2 cellular contexts compared by ENCODE assay signal in the genomic region with DNA sequence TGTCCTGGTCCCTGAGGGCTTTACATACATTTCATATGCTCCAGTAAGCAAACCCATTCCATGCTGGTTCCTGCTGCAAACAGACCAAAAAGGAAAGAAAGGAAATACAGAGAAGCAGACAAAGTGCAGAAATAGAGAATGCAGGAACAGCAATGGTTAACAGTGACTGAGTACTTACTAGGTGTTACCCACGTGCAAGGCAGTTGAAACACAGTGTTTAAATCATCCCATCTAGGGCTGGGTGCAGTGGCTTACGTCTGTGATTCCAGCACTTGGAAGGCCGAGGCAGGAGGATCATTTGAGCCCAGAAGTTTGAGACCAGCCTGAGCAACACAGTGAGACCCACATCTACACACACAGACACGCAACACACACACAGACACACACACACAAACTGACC.
TF ChIP-seq lines count a peak whose summit lies in the region.

No MANE protein-coding gene starts in this region.

TF ChIP-seq in H1, 55 proteins besides CTCF, POLR2A, EP300 and RAD21:
- TF ChIP-seq MAFK (IDR thresholded peaks at IDR 0.05; ENCODE audit: low read depth, low read length) = no peak
- TF ChIP-seq HDAC2 (IDR thresholded peaks at IDR 0.05; ENCODE audit: borderline replicate concordance in 1 of 2, low read depth in 2 of 2, low read length in 2 of 2) = no peak
TF ChIP-seq in H1: peak in this region for 0.

TF ChIP-seq in WTC11, 78 proteins besides CTCF, POLR2A, EP300 and RAD21:
- TF ChIP-seq, protein P1, sequence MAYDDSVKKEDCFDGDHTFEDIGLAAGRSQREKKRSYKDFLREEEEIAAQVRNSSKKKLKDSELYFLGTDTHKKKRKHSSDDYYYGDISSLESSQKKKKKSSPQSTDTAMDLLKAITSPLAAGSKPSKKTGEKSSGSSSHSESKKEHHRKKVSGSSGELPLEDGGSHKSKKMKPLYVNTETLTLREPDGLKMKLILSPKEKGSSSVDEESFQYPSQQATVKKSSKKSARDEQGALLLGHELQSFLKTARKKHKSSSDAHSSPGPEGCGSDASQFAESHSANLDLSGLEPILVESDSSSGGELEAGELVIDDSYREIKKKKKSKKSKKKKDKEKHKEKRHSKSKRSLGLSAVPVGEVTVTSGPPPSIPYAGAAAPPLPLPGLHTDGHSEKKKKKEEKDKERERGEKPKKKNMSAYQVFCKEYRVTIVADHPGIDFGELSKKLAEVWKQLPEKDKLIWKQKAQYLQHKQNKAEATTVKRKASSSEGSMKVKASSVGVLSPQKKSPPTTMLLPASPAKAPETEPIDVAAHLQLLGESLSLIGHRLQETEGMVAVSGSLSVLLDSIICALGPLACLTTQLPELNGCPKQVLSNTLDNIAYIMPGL (CRISPR knock-in tag; IDR thresholded peaks at IDR 0.05) = no peak
- TF ChIP-seq, protein P2, sequence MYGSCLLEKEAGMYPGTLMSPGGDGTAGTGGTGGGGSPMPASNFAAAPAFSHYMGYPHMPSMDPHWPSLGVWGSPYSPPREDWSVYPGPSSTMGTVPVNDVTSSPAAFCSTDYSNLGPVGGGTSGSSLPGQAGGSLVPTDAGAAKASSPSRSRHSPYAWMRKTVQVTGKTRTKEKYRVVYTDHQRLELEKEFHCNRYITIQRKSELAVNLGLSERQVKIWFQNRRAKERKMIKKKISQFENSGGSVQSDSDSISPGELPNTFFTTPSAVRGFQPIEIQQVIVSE (CRISPR knock-in tag; IDR thresholded peaks at IDR 0.05; ENCODE audit: borderline replicate concordance) = no peak
- TF ChIP-seq NR2C2 (CRISPR knock-in tag; IDR thresholded peaks at IDR 0.05) = no peak
- TF ChIP-seq FOXJ3 (CRISPR knock-in tag; IDR thresholded peaks at IDR 0.05; ENCODE audit: borderline replicate concordance) = no peak
- TF ChIP-seq NR3C1 (CRISPR knock-in tag; conservative IDR thresholded peaks at IDR 0.05; ENCODE audit: low read depth) = no peak
- no peak for TF ChIP-seq MXD4 (CRISPR knock-in tag; IDR thresholded peaks at IDR 0.05; ENCODE audit: borderline replicate concordance)
- TF ChIP-seq KAT7 (CRISPR knock-in tag; IDR thresholded peaks at IDR 0.05; ENCODE audit: borderline replicate concordance) = no peak
- no peak for TF ChIP-seq TP53 (CRISPR knock-in tag; IDR thresholded peaks at IDR 0.05)
- TF ChIP-seq ZBTB21 (CRISPR knock-in tag; IDR thresholded peaks at IDR 0.05; ENCODE audit: borderline replicate concordance) = no peak
- TF ChIP-seq, protein P3, sequence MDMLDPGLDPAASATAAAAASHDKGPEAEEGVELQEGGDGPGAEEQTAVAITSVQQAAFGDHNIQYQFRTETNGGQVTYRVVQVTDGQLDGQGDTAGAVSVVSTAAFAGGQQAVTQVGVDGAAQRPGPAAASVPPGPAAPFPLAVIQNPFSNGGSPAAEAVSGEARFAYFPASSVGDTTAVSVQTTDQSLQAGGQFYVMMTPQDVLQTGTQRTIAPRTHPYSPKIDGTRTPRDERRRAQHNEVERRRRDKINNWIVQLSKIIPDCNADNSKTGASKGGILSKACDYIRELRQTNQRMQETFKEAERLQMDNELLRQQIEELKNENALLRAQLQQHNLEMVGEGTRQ (CRISPR knock-in tag; IDR thresholded peaks at IDR 0.05) = no peak
- TF ChIP-seq RORB (CRISPR knock-in tag; IDR thresholded peaks at IDR 0.05) = no peak
- TF ChIP-seq IRF2 (CRISPR knock-in tag; IDR thresholded peaks at IDR 0.05; ENCODE audit: borderline replicate concordance, low read depth) = no peak
- TF ChIP-seq, protein P4, sequence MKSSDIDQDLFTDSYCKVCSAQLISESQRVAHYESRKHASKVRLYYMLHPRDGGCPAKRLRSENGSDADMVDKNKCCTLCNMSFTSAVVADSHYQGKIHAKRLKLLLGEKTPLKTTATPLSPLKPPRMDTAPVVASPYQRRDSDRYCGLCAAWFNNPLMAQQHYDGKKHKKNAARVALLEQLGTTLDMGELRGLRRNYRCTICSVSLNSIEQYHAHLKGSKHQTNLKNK (CRISPR knock-in tag; IDR thresholded peaks at IDR 0.05) = no peak
- no peak for TF ChIP-seq GTF2I (CRISPR knock-in tag; conservative IDR thresholded peaks at IDR 0.05)
